In genomic region chr1:5907966-5908365, GRCh38 we compare ENCODE assay signal across 25 cellular contexts.
DNase-seq lines count a peak whose midpoint lies in the region; ATAC-seq and TF ChIP-seq lines count a peak whose summit lies in the region.
"Had no signal": no experiment of that assay in that cellular context is flagged by ENCODE, and none has a peak within 500 bp of the region (broad histone marks: within the 10 kb centered on the region; RNA-seq: fewer than 3 reads in every experiment).

No MANE protein-coding gene starts in this region.

- POLR2A ChIA-PET in PC-3 (lab: Charles Lee; ENCODE audit: unreplicated experiment) = no interaction called here

- H3K27me3 ChIP-seq in BLaER1 (no peaks in the 10 kb centered on the region), endodermal cell (ENCODE audit: control insufficient read depth, insufficient read depth, low read length, poor library complexity, severe bottlenecking) (no peaks in the 10 kb centered on the region), PC-3 (ENCODE audit: low read length) (no peaks in the 10 kb centered on the region)
- H3K27me3 ChIP-seq: SJSA1 had no signal

- H3K27ac Mint-ChIP-seq in endodermal cell (no peak overlapping the region), osteocyte (ENCODE audit: unreplicated experiment) (no peak overlapping the region)
- H3K27ac Mint-ChIP-seq: B cell had no signal

- H3K36me3 Mint-ChIP-seq in endodermal cell (ENCODE audit: low read depth) = peaks cover 15% of the 10 kb centered on the region
- peaks cover 10% of the 10 kb centered on the region for H3K36me3 Mint-ChIP-seq in osteocyte (ENCODE audit: unreplicated experiment)

- H3K4me2 ChIP-seq in BLaER1 (peak overlapping the region; percentile 86), PC-3 (ENCODE audit: low read length) (no peak overlapping the region)
- H3K4me2 ChIP-seq: A549 had no signal

- H3K9me3 Mint-ChIP-seq in endodermal cell (no peaks in the 10 kb centered on the region), osteocyte (ENCODE audit: unreplicated experiment) (no peaks in the 10 kb centered on the region)
- H3K9me3 Mint-ChIP-seq: CD4-positive, CD25-positive, alpha-beta regulatory T cell had no signal

- intact Hi-C loops in PC-3 (cut with micrococcal nuclease) = no loop called here

- peak; percentile 8 for DNase-seq in D341Med (ENCODE audit: low spot score)
- DNase-seq in endodermal cell = peak; percentile 37
- peak; percentile 62 for DNase-seq in osteocyte (ENCODE audit: extremely low spot score, unreplicated experiment)
- no peak for DNase-seq in cerebellum (ENCODE audit: low spot score)
- no peak for DNase-seq in PC-3
- no peak for DNase-seq in activated naive CD4-positive, alpha-beta T cell treated with anti-CD3 and anti-CD28 coated beads, Interleukin-2, amount 50 U/mL, for 16 hours
- DNase-seq: CD4-positive, CD25-positive, alpha-beta regulatory T cell; DMS79; EL; GDM1; GOT3; NCI-H1048; NCI-H1417; NCI-H1694; NCI-H2081; NCI-H2227 treated with DMSO at 0.1 percent for 48 hours; NCI-H526 treated with DMSO at 0.1 percent for 48 hours; Right ventricle myocardium superior; RPMI8226 had no signal

- H3K27ac ChIP-seq in BLaER1 (peak overlapping the region; percentile 69), endodermal cell (ENCODE audit: low read depth, low read length) (no peak overlapping the region), PC-3 (ENCODE audit: low read length) (no peak overlapping the region)
- H3K27ac ChIP-seq: A549, SJSA1 had no signal

- no peaks in the 10 kb centered on the region for H3F3A ChIP-seq in PC-3 (ENCODE audit: low read length, unreplicated experiment)

- BruUV-seq in PC-3 (replicated peaks; lab: Mats Ljungman, UMichigan) = no TSS peak

- no peak for ATAC-seq in PC-3
- ATAC-seq in GM18519 (IDR thresholded peaks at IDR 0.05; ENCODE audit: low FRiP score, unreplicated experiment) = no peak
- ATAC-seq: A549, GM12878 had no signal

- H3K36me3 ChIP-seq in BLaER1 (peaks cover 32% of the 10 kb centered on the region), endodermal cell (ENCODE audit: control insufficient read depth, insufficient read depth, low read length) (no peaks in the 10 kb centered on the region), PC-3 (ENCODE audit: low read depth, low read length) (peaks cover 5% of the 10 kb centered on the region; the same call in 1 of the 2 replicates)
- H3K36me3 ChIP-seq: SJSA1 had no signal

- no peak overlapping the region for H2AFZ ChIP-seq in PC-3 (ENCODE audit: low read length)

- WGBS in endodermal cell (ENCODE audit: insufficient coverage in 1 of 2, insufficient read length in 1 of 2), 2 experiments = 90 to 100% methylated on average over 3 to 8 of the region's 8 CpGs

- no peaks in the 10 kb centered on the region for H3K4me1 Mint-ChIP-seq in endodermal cell
- no peaks in the 10 kb centered on the region for H3K4me1 Mint-ChIP-seq in osteocyte (ENCODE audit: unreplicated experiment)
- H3K4me1 Mint-ChIP-seq: B cell; CD4-positive, CD25-positive, alpha-beta regulatory T cell had no signal

- no peaks in the 10 kb centered on the region for H3K79me2 ChIP-seq in PC-3 (ENCODE audit: low read length)

- H3K9me3 ChIP-seq in BLaER1 = no peaks in the 10 kb centered on the region
- no peaks in the 10 kb centered on the region for H3K9me3 ChIP-seq in endodermal cell (ENCODE audit: control insufficient read depth, low read length)
- H3K9me3 ChIP-seq in PC-3 (ENCODE audit: low read length) = no peaks in the 10 kb centered on the region
- H3K9me3 ChIP-seq: A549, SJSA1 had no signal

- no peaks in the 10 kb centered on the region for H3K9me2 ChIP-seq in PC-3 (replicated peaks; ENCODE audit: low read length)

- H3K4me3 Mint-ChIP-seq in endodermal cell = no peak overlapping the region
- no peak overlapping the region for H3K4me3 Mint-ChIP-seq in osteocyte (ENCODE audit: unreplicated experiment)
- H3K4me3 Mint-ChIP-seq: B cell; CD4-positive, CD25-positive, alpha-beta regulatory T cell had no signal

- peaks cover 46% of the 10 kb centered on the region for H3K4me1 ChIP-seq in BLaER1
- H3K4me1 ChIP-seq in endodermal cell (ENCODE audit: control insufficient read depth, insufficient read depth, low read length) = no peaks in the 10 kb centered on the region
- H3K4me1 ChIP-seq in PC-3 (ENCODE audit: insufficient read depth, low read length) = no peaks in the 10 kb centered on the region
- H3K4me1 ChIP-seq: A549, SJSA1 had no signal

- CTCF ChIA-PET in PC-3 (lab: Charles Lee) = no interaction called here

- H3K4me3 ChIP-seq in BLaER1 (no peak overlapping the region), endodermal cell (ENCODE audit: low read length) (no peak overlapping the region), PC-3 (ENCODE audit: low read length) (no peak overlapping the region)
- H3K4me3 ChIP-seq: A549, GM12878, SJSA1 had no signal

- H4K20me1 ChIP-seq in BLaER1 (no peaks in the 10 kb centered on the region), PC-3 (ENCODE audit: low read length) (no peaks in the 10 kb centered on the region)

- H3K27me3 Mint-ChIP-seq in endodermal cell (ENCODE audit: insufficient read depth) (no peaks in the 10 kb centered on the region), osteocyte (ENCODE audit: unreplicated experiment) (no peaks in the 10 kb centered on the region)
- H3K27me3 Mint-ChIP-seq: B cell; CD4-positive, CD25-positive, alpha-beta regulatory T cell had no signal

- TF ChIP-seq CTCF in endodermal cell (conservative IDR thresholded peaks at IDR 0.05) (no peak), osteocyte (IDR thresholded peaks at IDR 0.05) (no peak), PC-3 (conservative IDR thresholded peaks at IDR 0.05; ENCODE audit: low read depth, low read length) (no peak)

- H3K9ac ChIP-seq in BLaER1 (0 out of 2 replicates have a peak overlapping the region, but pooled peaks have one; percentile 30), endodermal cell (ENCODE audit: extremely low read depth, low read length, poor library complexity, severe bottlenecking) (no peak overlapping the region), PC-3 (ENCODE audit: low read length) (no peak overlapping the region)

Comparison
In these comparisons a context has a peak if more than half of its experiments do, and no peak if none do; other contexts are left out.
1. DNase-seq: peak in D341Med (single experiment), endodermal cell (single experiment) and osteocyte (single experiment); none in cerebellum (single experiment), PC-3 (single experiment) and activated naive CD4-positive, alpha-beta T cell treated with anti-CD3 and anti-CD28 coated beads, Interleukin-2, amount 50 U/mL, for 16 hours (single experiment).